9 cellular contexts compared by ENCODE assay signal in the genomic region with DNA sequence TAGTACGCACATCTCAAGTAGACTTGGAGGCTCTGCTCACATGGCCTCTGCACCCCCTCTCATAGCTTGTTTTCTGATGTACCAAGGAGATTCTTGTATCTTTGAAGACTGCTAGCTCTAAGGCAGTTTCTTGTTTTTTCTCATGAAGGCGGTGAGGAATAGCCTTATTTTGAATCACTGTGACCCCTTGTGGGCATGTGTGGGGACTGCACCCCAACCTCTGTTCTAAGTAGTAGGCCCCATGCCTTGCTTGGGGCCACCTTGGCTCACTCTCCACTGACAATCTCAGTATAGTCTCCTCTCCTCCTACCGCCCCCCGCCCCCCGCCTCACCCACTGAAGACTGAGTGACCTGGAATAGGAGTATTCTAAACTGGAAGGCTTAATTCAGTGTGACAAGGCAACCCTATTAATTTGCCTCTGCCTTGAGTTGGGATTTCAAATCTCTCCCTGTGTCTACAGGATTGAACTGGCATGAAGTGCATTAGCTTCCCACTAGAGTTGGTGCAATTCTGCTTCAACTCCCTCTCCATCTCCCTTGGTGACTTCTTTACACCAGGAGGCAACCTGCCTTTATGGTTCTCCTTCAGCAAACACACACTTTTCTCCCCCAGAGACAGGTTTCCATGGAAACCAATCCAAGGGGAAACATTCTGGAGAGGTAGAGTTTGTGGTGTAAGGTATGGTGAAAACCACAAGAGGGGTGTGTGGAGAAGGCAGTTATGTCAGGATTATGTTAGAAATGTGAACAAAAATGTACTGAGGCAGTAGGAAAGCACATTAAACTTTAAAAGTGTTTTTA.
A peak's percentile ranks its signal among the peaks of the same experiment; 100 is the strongest.
DNase-seq lines count a peak whose midpoint lies in the region; ATAC-seq and TF ChIP-seq lines count a peak whose summit lies in the region.
"Had no signal": no experiment of that assay in that cellular context is flagged by ENCODE, and none has a peak within 500 bp of the region (broad histone marks: within the 10 kb centered on the region; RNA-seq: fewer than 3 reads in every experiment).

No MANE protein-coding gene starts in this region.

- no peaks in the 10 kb centered on the region for H3F3A ChIP-seq in neural progenitor cell (ENCODE audit: low read depth)

- TF ChIP-seq CTCF in fibroblast of lung (conservative IDR thresholded peaks at IDR 0.05 in 1 of 2, IDR thresholded peaks at IDR 0.05 in 1 of 2; ENCODE audit: low read depth in 1 of 2, low read length in 2 of 2) (peak; percentile 79 to 84), neural progenitor cell (IDR thresholded peaks at IDR 0.05) (peak; percentile 72)

- H3K27ac ChIP-seq in fibroblast of lung (ENCODE audit: insufficient read depth, low read length) (no peak overlapping the region), neural progenitor cell (no peak overlapping the region), substantia nigra (ENCODE audit: low read depth, low read length, poor library complexity, severe bottlenecking) (no peak overlapping the region)

- H3K9me3 Mint-ChIP-seq in neural progenitor cell, result peaks cover 21% of the 10 kb centered on the region

- H3K9me3 ChIP-seq in NT2/D1 (ENCODE audit: insufficient read depth, low read length) (peaks cover 25% of the 10 kb centered on the region), fibroblast of lung (ENCODE audit: control insufficient read depth, insufficient read depth, low read depth, low read length) (no peaks in the 10 kb centered on the region), neural progenitor cell (ENCODE audit: low read depth) (peaks cover 6% of the 10 kb centered on the region)

- peak; percentile 74 for DNase-seq in ELF-1 (ENCODE audit: low read depth, low spot score)
- peak; percentile 47 for DNase-seq in NT2/D1 (ENCODE audit: low read depth, low spot score)
- peak; percentile 41 for DNase-seq in activated T-cell treated with anti-CD3 and anti-CD28 coated beads for 1 hour (ENCODE audit: low read depth)
- peak; percentile 47 to 75 for DNase-seq in fibroblast of lung (ENCODE audit: low read depth in 2 of 2)
- DNase-seq in neural progenitor cell (ENCODE audit: low spot score), result peak; percentile 70
- DNase-seq in substantia nigra (lab: John Stamatoyannopoulos, UW), result peak in 29 of 49 donors; percentile 0 to 48 (median 12)

- no peak overlapping the region for H3K4me3 Mint-ChIP-seq in neural progenitor cell
- H3K4me3 Mint-ChIP-seq: activated naive CD8-positive, alpha-beta T cell had no signal

- H3K27me3 ChIP-seq in NT2/D1 (ENCODE audit: insufficient read depth, insufficient read length) (no peaks in the 10 kb centered on the region), fibroblast of lung (ENCODE audit: control insufficient read depth, insufficient read depth, low read length) (no peaks in the 10 kb centered on the region), neural progenitor cell (no peaks in the 10 kb centered on the region)

- H3K27ac Mint-ChIP-seq in neural progenitor cell, result no peak overlapping the region
- H3K27ac Mint-ChIP-seq: activated naive CD8-positive, alpha-beta T cell had no signal

- no peaks in the 10 kb centered on the region for H3K79me2 ChIP-seq in fibroblast of lung (ENCODE audit: control insufficient read depth, insufficient read depth, low read length)
- no peaks in the 10 kb centered on the region for H3K79me2 ChIP-seq in neural progenitor cell (ENCODE audit: low read depth)

- ATAC-seq in HG02763 (IDR thresholded peaks at IDR 0.05; ENCODE audit: unreplicated experiment) (peak; percentile 48), GM19328 (IDR thresholded peaks at IDR 0.05; ENCODE audit: unreplicated experiment) (no peak)

- H3K36me3 Mint-ChIP-seq in neural progenitor cell, result peaks cover 7% of the 10 kb centered on the region

- H3K4me3 ChIP-seq in NT2/D1 (ENCODE audit: insufficient read length, low read depth) (no peak overlapping the region), fibroblast of lung (replicated peaks in 1 of 4; ENCODE audit: control extremely low read depth in 1 of 4, insufficient read depth in 1 of 4, low read depth in 3 of 4, low read length in 4 of 4) (no peak overlapping the region), neural progenitor cell (no peak overlapping the region)

- no peak overlapping the region for H3K9ac ChIP-seq in NT2/D1 (ENCODE audit: insufficient read length, low read depth)
- H3K9ac ChIP-seq in fibroblast of lung (ENCODE audit: insufficient read depth, low read length), result no peak overlapping the region
- H3K9ac ChIP-seq in neural progenitor cell, result no peak overlapping the region

- H4K20me1 ChIP-seq in fibroblast of lung (ENCODE audit: control insufficient read depth, extremely low read depth, insufficient read depth, low read length) (no peaks in the 10 kb centered on the region), neural progenitor cell (ENCODE audit: low read depth) (no peaks in the 10 kb centered on the region)

- no peak overlapping the region for H3K4me2 ChIP-seq in fibroblast of lung (ENCODE audit: extremely low read depth, insufficient read depth, low read length)
- no peak overlapping the region for H3K4me2 ChIP-seq in neural progenitor cell

- no peaks in the 10 kb centered on the region for H3K36me3 ChIP-seq in NT2/D1 (ENCODE audit: insufficient read depth, insufficient read length, low read length)
- no peaks in the 10 kb centered on the region for H3K36me3 ChIP-seq in fibroblast of lung (ENCODE audit: control insufficient read depth, insufficient read depth, low read length)
- H3K36me3 ChIP-seq in neural progenitor cell, result no peaks in the 10 kb centered on the region

- H3K4me1 ChIP-seq in NT2/D1 (ENCODE audit: insufficient read depth, insufficient read length), result peaks cover 2% of the 10 kb centered on the region
- H3K4me1 ChIP-seq in fibroblast of lung (ENCODE audit: control insufficient read depth, extremely low read depth, insufficient read depth, low read length), result no peaks in the 10 kb centered on the region
- H3K4me1 ChIP-seq in neural progenitor cell, result no peaks in the 10 kb centered on the region

- peaks cover 8% of the 10 kb centered on the region for H3K27me3 Mint-ChIP-seq in neural progenitor cell (ENCODE audit: insufficient read depth, low read depth)

- peaks cover 5% of the 10 kb centered on the region for H3K4me1 Mint-ChIP-seq in neural progenitor cell

- H2AFZ ChIP-seq in fibroblast of lung (ENCODE audit: low read length), result peak overlapping the region; percentile 9
- H2AFZ ChIP-seq in neural progenitor cell (replicated peaks), result peak overlapping the region; percentile 86

Comparison
In these comparisons a context has a peak if more than half of its experiments do, and no peak if none do; other contexts are left out.
1. DNase-seq: peak in every context shown above with its lines; median percentile 74 in ELF-1; 70 in neural progenitor cell; 61 in fibroblast of lung; 47 in NT2/D1; 41 in activated T-cell treated with anti-CD3 and anti-CD28 coated beads for 1 hour; 12 in substantia nigra.